Comparison of ENCODE assay signal across 8 cellular contexts in the genomic region with DNA sequence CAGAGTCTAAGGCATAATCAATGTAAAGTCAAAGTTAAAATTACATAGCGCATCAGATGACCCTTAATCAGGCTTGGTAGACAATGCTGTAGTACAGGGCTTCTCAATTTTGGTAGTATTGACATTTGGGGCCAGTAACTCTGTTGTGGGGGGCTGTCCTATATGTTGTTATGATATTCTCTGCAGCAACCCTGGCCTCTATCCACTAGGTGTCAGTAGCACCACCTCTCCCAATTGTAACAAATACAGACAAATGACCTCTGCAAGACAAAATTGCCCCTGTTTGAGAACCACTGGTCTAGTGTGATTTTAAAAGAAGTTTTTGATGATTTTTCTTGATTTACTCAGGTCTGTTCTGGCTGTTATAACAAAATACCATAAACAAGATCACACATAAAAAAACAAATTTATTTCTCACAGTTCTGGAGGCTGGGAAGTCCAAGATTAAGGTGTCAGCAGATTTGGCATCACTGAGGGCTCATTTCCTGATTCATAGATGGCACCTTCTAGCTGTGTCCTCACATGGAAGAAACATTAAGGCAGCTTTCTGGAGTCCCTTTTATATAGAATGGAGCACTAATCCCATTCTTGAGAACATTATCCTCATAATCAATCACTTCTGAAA. TPM values are rescaled to one million over a fixed set of nuclear protein-coding genes. Genes with fewer than 3 reads are reported as not detected.
DNase-seq lines count a peak whose midpoint lies in the region; ATAC-seq and TF ChIP-seq lines count a peak whose summit lies in the region.

No MANE protein-coding gene starts in this region.

- TF ChIP-seq CTCF in CD14-positive monocyte (IDR thresholded peaks at IDR 0.05), result peak; percentile 86
- TF ChIP-seq CTCF in WI38 (IDR thresholded peaks at IDR 0.05; ENCODE audit: low read depth, low read length), result peak; percentile 47
- TF ChIP-seq CTCF in fibroblast of the aortic adventitia (IDR thresholded peaks at IDR 0.05; ENCODE audit: insufficient read depth, low read length), result peak; percentile 84
- peak; percentile 75 for TF ChIP-seq CTCF in progenitor cell of endocrine pancreas (IDR thresholded peaks at IDR 0.05; ENCODE audit: unreplicated experiment)

- H3K27me3 Mint-ChIP-seq in CD14-positive monocyte (ENCODE audit: low read depth in 3 of 3) (peaks cover 0 to 9% (median 0%) of the 10 kb centered on the region in 3 donors), progenitor cell of endocrine pancreas (peaks cover 5% of the 10 kb centered on the region)

- DNase-seq in CD14-positive monocyte (ENCODE audit: low spot score) (no peak), MV-4-11 (lab: John Stamatoyannopoulos, UW) (peak; percentile 8), fibroblast of the aortic adventitia (ENCODE audit: low read depth) (peak; percentile 57), progenitor cell of endocrine pancreas (ENCODE audit: low spot score, unreplicated experiment) (no peak), ureter (ENCODE audit: low spot score) (no peak)

- peaks cover 8% of the 10 kb centered on the region for H3K4me1 Mint-ChIP-seq in CD14-positive monocyte
- no peaks in the 10 kb centered on the region for H3K4me1 Mint-ChIP-seq in progenitor cell of endocrine pancreas (ENCODE audit: low read depth)

- H3K4me3 ChIP-seq in WI38 (ENCODE audit: low read depth, low read length) (no peak overlapping the region), fibroblast of the aortic adventitia (ENCODE audit: low read depth, low read length) (no peak overlapping the region)

- no peaks in the 10 kb centered on the region for H3K9me3 Mint-ChIP-seq in CD14-positive monocyte
- H3K9me3 Mint-ChIP-seq in progenitor cell of endocrine pancreas (ENCODE audit: low read depth), result peaks cover 3% of the 10 kb centered on the region

- H3K4me3 Mint-ChIP-seq in CD14-positive monocyte, result no peak overlapping the region
- H3K4me3 Mint-ChIP-seq in progenitor cell of endocrine pancreas (ENCODE audit: low read depth), result no peak overlapping the region

- H3K36me3 Mint-ChIP-seq in CD14-positive monocyte (no peaks in the 10 kb centered on the region), progenitor cell of endocrine pancreas (ENCODE audit: insufficient read depth) (no peaks in the 10 kb centered on the region)

- H3K27ac Mint-ChIP-seq in CD14-positive monocyte (no peak overlapping the region), progenitor cell of endocrine pancreas (no peak overlapping the region)

- intact Hi-C loops in CD14-positive monocyte (cut with micrococcal nuclease), result no loop called here

- ATAC-seq in GM18499 (IDR thresholded peaks at IDR 0.05; ENCODE audit: insufficient read depth, unreplicated experiment) (peak; percentile 89), HG02759 (IDR thresholded peaks at IDR 0.05; ENCODE audit: unreplicated experiment) (peak; percentile 90)

RNA-seq across cellular contexts. Expression of a gene that starts 37.6 kb away (rescaled TPM):
- polyA plus RNA-seq in CD14-positive monocyte, result 10 to 100 TPM; 27.0 to 32.8 TPM
- total RNA-seq in fibroblast of the aortic adventitia (ENCODE audit: low replicate concordance) (23.8 and 32.8 TPM in 2 replicates), progenitor cell of endocrine pancreas (0.17 and 0.78 TPM in 2 replicates), ureter (15.0 TPM)

Comparison
In these comparisons a context has a peak if more than half of its experiments do, and no peak if none do; other contexts are left out.
1. DNase-seq: peak in MV-4-11 (single experiment) and fibroblast of the aortic adventitia (single experiment); none in CD14-positive monocyte (single experiment), progenitor cell of endocrine pancreas (single experiment) and ureter (single experiment).
2. Peak in every context shown above with its lines, with median percentiles within 50 percentile points of each other: CTCF ChIP-seq.